In the genomic region with DNA sequence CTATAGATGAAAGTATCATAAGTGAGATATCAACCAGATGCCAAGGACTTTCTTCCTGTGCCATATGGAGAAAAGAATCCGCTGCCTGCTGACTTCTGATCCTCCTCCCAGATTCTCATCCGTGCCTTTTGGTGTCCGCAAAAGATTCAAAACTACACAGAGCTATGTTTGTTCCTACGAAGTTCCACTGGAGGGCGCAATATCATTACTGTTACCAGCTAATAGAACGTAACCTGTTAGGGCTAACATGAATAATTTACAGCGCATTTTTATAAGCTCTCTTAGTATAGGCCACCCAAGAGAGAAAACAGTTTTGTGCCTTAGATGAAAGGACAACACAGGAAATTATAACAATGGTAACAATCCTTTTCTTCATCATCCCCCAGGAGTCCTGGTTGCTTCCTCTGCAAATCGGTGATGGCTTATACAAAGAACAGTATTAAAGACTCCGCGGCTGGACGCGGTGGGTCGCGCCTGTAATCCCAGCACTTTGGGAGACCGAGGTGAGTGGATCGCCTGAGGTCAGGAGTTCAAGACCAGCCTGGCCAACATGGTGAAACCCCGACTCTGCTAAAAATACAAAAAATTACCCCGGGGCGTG, we compare ENCODE assay signal across 9 cellular contexts. TPM values are rescaled to one million over a fixed set of nuclear protein-coding genes. Genes with fewer than 3 reads are reported as not detected.
DNase-seq lines count a peak whose midpoint lies in the region; ATAC-seq and TF ChIP-seq lines count a peak whose summit lies in the region.
"Had no signal": no experiment of that assay in that cellular context is flagged by ENCODE, and none has a peak within 500 bp of the region (broad histone marks: within the 10 kb centered on the region; RNA-seq: fewer than 3 reads in every experiment).

No MANE protein-coding gene starts in this region.

- peaks cover 22% of the 10 kb centered on the region for H3K27me3 Mint-ChIP-seq in activated CD4-positive, alpha-beta T cell treated with anti-CD3 and anti-CD28 coated beads for 36 hours
- H3K27me3 Mint-ChIP-seq in WTC11 (ENCODE audit: low read depth), result peaks cover 7% of the 10 kb centered on the region; the same call in 1 of the 2 replicates

- CTCF ChIA-PET in activated CD4-positive, alpha-beta T cell treated with anti-CD3 and anti-CD28 coated beads for 36 hours (lab: Charles Lee), result interaction anchor here (0.6 to 1.1 kb wide), 8 partner anchors 29 to 1015 kb away, joined by 3 to 6 read pairs (median 3); no protein-coding TSS in a partner anchor
- CTCF ChIA-PET in WTC11 (lab: Charles Lee), result interaction anchor here (0.6 to 2.1 kb wide), 15 partner anchors 56 to 620 kb away, joined by 3 to 49 read pairs (median 4); a partner anchor contains a TSS

- no peak overlapping the region for H3K4me2 ChIP-seq in MM.1S (ENCODE audit: low read depth, low read length)

- H3K4me3 Mint-ChIP-seq in activated CD4-positive, alpha-beta T cell treated with anti-CD3 and anti-CD28 coated beads for 36 hours, result no peak overlapping the region
- no peak overlapping the region for H3K4me3 Mint-ChIP-seq in WTC11

- H3K9me2 ChIP-seq in MM.1S (replicated peaks; ENCODE audit: insufficient read depth, low read length), result no peaks in the 10 kb centered on the region

- peak; percentile 10 for DNase-seq in activated CD4-positive, alpha-beta T cell treated with anti-CD3 and anti-CD28 coated beads for 36 hours
- no peak for DNase-seq in activated CD4-positive, alpha-beta T cell treated with anti-CD3 and anti-CD28 coated beads for 48 hours
- peak; percentile 32 for DNase-seq in MM.1S
- DNase-seq in WTC11 (ENCODE audit: low spot score), result peak; percentile 12
- peak; percentile 45 for DNase-seq in kidney tubule cell (ENCODE audit: low spot score)
- DNase-seq in 8988T, result no peak

- no peaks in the 10 kb centered on the region for H3K27me3 ChIP-seq in MM.1S (replicated peaks; ENCODE audit: insufficient read depth, low read length)

- no peaks in the 10 kb centered on the region for H3K36me3 Mint-ChIP-seq in activated CD4-positive, alpha-beta T cell treated with anti-CD3 and anti-CD28 coated beads for 36 hours (ENCODE audit: low read depth)
- H3K36me3 Mint-ChIP-seq in WTC11, result no peaks in the 10 kb centered on the region
- H3K36me3 Mint-ChIP-seq: activated naive CD4-positive, alpha-beta T cell treated with anti-CD3 and anti-CD28 coated beads, Interleukin-2, amount 50 U/mL, for 72 hours had no signal

- no peak overlapping the region for H3K4me3 ChIP-seq in MM.1S (ENCODE audit: low read length)

- H3K9me3 ChIP-seq in MM.1S (replicated peaks; ENCODE audit: insufficient read depth, low read length), result no peaks in the 10 kb centered on the region

- H3K9me3 Mint-ChIP-seq in activated CD4-positive, alpha-beta T cell treated with anti-CD3 and anti-CD28 coated beads for 36 hours (ENCODE audit: low read depth), result no peaks in the 10 kb centered on the region
- H3K9me3 Mint-ChIP-seq in WTC11, result peaks cover 4% of the 10 kb centered on the region; the same call in 1 of the 2 replicates
- H3K9me3 Mint-ChIP-seq: activated naive CD4-positive, alpha-beta T cell treated with anti-CD3 and anti-CD28 coated beads, Interleukin-2, amount 50 U/mL, for 72 hours had no signal

- no peaks in the 10 kb centered on the region for H3K79me2 ChIP-seq in MM.1S (ENCODE audit: low read length)

- TF ChIP-seq CTCF in MM.1S (IDR thresholded peaks at IDR 0.05; ENCODE audit: low read length) (peak; percentile 43), WTC11 (IDR thresholded peaks at IDR 0.05) (peak; percentile 34; the same call in 1 of the 2 replicates)

- H3K9ac ChIP-seq in MM.1S (ENCODE audit: low read length), result no peak overlapping the region

- ATAC-seq in activated CD4-positive, alpha-beta T cell treated with anti-CD3 and anti-CD28 coated beads for 36 hours, result no peak
- peak; percentile 74 for ATAC-seq in WTC11
- ATAC-seq in GM21390 (IDR thresholded peaks at IDR 0.05; ENCODE audit: unreplicated experiment), result no peak
- ATAC-seq in GM19463 (IDR thresholded peaks at IDR 0.05; ENCODE audit: unreplicated experiment), result no peak
- ATAC-seq: activated naive CD4-positive, alpha-beta T cell treated with anti-CD3 and anti-CD28 coated beads, Interleukin-2, amount 50 U/mL, for 72 hours had no signal

- no peak overlapping the region for H2AFZ ChIP-seq in MM.1S (ENCODE audit: low read length)

- intact Hi-C loops in activated CD4-positive, alpha-beta T cell treated with anti-CD3 and anti-CD28 coated beads for 36 hours (cut with DNase I, micrococcal nuclease), result loop anchor here (1.0 to 5.0 kb wide), 4 partner anchors 162 to 621 kb away; no protein-coding TSS in a partner anchor

- no peak overlapping the region for H3K27ac ChIP-seq in MM.1S (ENCODE audit: low read length)

- H3K36me3 ChIP-seq in MM.1S (replicated peaks; ENCODE audit: insufficient read depth, low read length), result no peaks in the 10 kb centered on the region

- no peaks in the 10 kb centered on the region for H3K4me1 ChIP-seq in MM.1S (ENCODE audit: low read length)

- H3F3A ChIP-seq in MM.1S (ENCODE audit: insufficient read depth, low read length), result no peaks in the 10 kb centered on the region

- no peaks in the 10 kb centered on the region for H4K20me1 ChIP-seq in MM.1S (ENCODE audit: insufficient read depth, low read length)

- no peaks in the 10 kb centered on the region for H3K4me1 Mint-ChIP-seq in activated CD4-positive, alpha-beta T cell treated with anti-CD3 and anti-CD28 coated beads for 36 hours
- H3K4me1 Mint-ChIP-seq in WTC11, result no peaks in the 10 kb centered on the region

- POLR2A ChIA-PET in activated CD4-positive, alpha-beta T cell treated with anti-CD3 and anti-CD28 coated beads for 36 hours (lab: Charles Lee), result no interaction called here
- POLR2A ChIA-PET in WTC11 (lab: Charles Lee), result no interaction called here

- no peak overlapping the region for H3K27ac Mint-ChIP-seq in activated CD4-positive, alpha-beta T cell treated with anti-CD3 and anti-CD28 coated beads for 36 hours
- no peak overlapping the region for H3K27ac Mint-ChIP-seq in WTC11
- H3K27ac Mint-ChIP-seq: activated naive CD4-positive, alpha-beta T cell treated with anti-CD3 and anti-CD28 coated beads, Interleukin-2, amount 50 U/mL, for 72 hours had no signal

TF ChIP-seq in WTC11, 78 proteins besides CTCF, POLR2A, EP300 and RAD21 (continues in another document):
- TF ChIP-seq, protein P1, sequence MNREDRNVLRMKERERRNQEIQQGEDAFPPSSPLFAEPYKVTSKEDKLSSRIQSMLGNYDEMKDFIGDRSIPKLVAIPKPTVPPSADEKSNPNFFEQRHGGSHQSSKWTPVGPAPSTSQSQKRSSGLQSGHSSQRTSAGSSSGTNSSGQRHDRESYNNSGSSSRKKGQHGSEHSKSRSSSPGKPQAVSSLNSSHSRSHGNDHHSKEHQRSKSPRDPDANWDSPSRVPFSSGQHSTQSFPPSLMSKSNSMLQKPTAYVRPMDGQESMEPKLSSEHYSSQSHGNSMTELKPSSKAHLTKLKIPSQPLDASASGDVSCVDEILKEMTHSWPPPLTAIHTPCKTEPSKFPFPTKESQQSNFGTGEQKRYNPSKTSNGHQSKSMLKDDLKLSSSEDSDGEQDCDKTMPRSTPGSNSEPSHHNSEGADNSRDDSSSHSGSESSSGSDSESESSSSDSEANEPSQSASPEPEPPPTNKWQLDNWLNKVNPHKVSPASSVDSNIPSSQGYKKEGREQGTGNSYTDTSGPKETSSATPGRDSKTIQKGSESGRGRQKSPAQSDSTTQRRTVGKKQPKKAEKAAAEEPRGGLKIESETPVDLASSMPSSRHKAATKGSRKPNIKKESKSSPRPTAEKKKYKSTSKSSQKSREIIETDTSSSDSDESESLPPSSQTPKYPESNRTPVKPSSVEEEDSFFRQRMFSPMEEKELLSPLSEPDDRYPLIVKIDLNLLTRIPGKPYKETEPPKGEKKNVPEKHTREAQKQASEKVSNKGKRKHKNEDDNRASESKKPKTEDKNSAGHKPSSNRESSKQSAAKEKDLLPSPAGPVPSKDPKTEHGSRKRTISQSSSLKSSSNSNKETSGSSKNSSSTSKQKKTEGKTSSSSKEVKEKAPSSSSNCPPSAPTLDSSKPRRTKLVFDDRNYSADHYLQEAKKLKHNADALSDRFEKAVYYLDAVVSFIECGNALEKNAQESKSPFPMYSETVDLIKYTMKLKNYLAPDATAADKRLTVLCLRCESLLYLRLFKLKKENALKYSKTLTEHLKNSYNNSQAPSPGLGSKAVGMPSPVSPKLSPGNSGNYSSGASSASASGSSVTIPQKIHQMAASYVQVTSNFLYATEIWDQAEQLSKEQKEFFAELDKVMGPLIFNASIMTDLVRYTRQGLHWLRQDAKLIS (CRISPR knock-in tag; IDR thresholded peaks at IDR 0.05; ENCODE audit: borderline replicate concordance), result no peak
- no peak for TF ChIP-seq CREM (CRISPR knock-in tag; IDR thresholded peaks at IDR 0.05)
- TF ChIP-seq GABPB1 (CRISPR knock-in tag; IDR thresholded peaks at IDR 0.05), result no peak
- TF ChIP-seq ZNF121 (CRISPR knock-in tag; IDR thresholded peaks at IDR 0.05), result no peak
- TF ChIP-seq, protein P2, sequence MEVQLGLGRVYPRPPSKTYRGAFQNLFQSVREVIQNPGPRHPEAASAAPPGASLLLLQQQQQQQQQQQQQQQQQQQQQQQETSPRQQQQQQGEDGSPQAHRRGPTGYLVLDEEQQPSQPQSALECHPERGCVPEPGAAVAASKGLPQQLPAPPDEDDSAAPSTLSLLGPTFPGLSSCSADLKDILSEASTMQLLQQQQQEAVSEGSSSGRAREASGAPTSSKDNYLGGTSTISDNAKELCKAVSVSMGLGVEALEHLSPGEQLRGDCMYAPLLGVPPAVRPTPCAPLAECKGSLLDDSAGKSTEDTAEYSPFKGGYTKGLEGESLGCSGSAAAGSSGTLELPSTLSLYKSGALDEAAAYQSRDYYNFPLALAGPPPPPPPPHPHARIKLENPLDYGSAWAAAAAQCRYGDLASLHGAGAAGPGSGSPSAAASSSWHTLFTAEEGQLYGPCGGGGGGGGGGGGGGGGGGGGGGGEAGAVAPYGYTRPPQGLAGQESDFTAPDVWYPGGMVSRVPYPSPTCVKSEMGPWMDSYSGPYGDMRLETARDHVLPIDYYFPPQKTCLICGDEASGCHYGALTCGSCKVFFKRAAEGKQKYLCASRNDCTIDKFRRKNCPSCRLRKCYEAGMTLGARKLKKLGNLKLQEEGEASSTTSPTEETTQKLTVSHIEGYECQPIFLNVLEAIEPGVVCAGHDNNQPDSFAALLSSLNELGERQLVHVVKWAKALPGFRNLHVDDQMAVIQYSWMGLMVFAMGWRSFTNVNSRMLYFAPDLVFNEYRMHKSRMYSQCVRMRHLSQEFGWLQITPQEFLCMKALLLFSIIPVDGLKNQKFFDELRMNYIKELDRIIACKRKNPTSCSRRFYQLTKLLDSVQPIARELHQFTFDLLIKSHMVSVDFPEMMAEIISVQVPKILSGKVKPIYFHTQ (CRISPR knock-in tag; IDR thresholded peaks at IDR 0.05), result no peak

RNA-seq across cellular contexts. Expression of a gene that starts 22.8 kb away (rescaled TPM):
- total RNA-seq in activated CD4-positive, alpha-beta T cell treated with anti-CD3 and anti-CD28 coated beads for 36 hours, result under 1 TPM; 0.33 to 0.43 TPM
- 3.3 to 4.9 TPM (median 4.4 TPM) in 3 replicates for total RNA-seq in WTC11 (2021)
- total RNA-seq: activated naive CD4-positive, alpha-beta T cell treated with anti-CD3 and anti-CD28 coated beads, Interleukin-2, amount 50 U/mL, for 72 hours had no signal

RNA-seq across cellular contexts. Expression of a gene that starts 41.1 kb away (rescaled TPM):
- total RNA-seq in activated CD4-positive, alpha-beta T cell treated with anti-CD3 and anti-CD28 coated beads for 36 hours, result not detected
- total RNA-seq in WTC11 (2021), result 3.1 to 3.7 TPM (median 3.5 TPM) in 3 replicates
- total RNA-seq: activated naive CD4-positive, alpha-beta T cell treated with anti-CD3 and anti-CD28 coated beads, Interleukin-2, amount 50 U/mL, for 72 hours had no signal

Comparison
In these comparisons a context has a peak if more than half of its experiments do, and no peak if none do; other contexts are left out.
1. DNase-seq: peak in activated CD4-positive, alpha-beta T cell treated with anti-CD3 and anti-CD28 coated beads for 36 hours (single experiment), MM.1S (single experiment), WTC11 (single experiment) and kidney tubule cell (single experiment); none in activated CD4-positive, alpha-beta T cell treated with anti-CD3 and anti-CD28 coated beads for 48 hours (single experiment) and 8988T (single experiment).